In genomic region chr16:30896203-30896889, GRCh38 we compare ENCODE assay signal across 8 cellular contexts. TPM values are rescaled to one million over a fixed set of nuclear protein-coding genes. Genes with fewer than 3 reads are reported as not detected.
A peak's percentile ranks its signal among the peaks of the same experiment; 100 is the strongest.
DNase-seq lines count a peak whose midpoint lies in the region; ATAC-seq and TF ChIP-seq lines count a peak whose summit lies in the region.

A gene with protein sequence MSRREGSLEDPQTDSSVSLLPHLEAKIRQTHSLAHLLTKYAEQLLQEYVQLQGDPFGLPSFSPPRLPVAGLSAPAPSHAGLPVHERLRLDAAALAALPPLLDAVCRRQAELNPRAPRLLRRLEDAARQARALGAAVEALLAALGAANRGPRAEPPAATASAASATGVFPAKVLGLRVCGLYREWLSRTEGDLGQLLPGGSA (plus strand): TSS chr16:30896614. CDS start chr16:30896644, 30 bp downstream.

- ATAC-seq in activated CD8-positive, alpha-beta memory T cell treated with anti-CD3 and anti-CD28 coated beads, Interleukin-2, amount 10 ng/mL, durations not matched to agents 7 days and 5 days = no peak
- ATAC-seq in esophagus mucosa (peak; percentile 38), upper lobe of right lung (peak; percentile 73), HG03342 (IDR thresholded peaks at IDR 0.05; ENCODE audit: unreplicated experiment) (no peak)

- H3K9me3 Mint-ChIP-seq in activated CD8-positive, alpha-beta memory T cell treated with anti-CD3 and anti-CD28 coated beads, Interleukin-2, amount 10 ng/mL, durations not matched to agents 7 days and 5 days (ENCODE audit: low read depth) = no peaks in the 10 kb centered on the region

- H3K27me3 ChIP-seq in mononuclear cell (ENCODE audit: insufficient read depth, low read length) = no peaks in the 10 kb centered on the region
- no peaks in the 10 kb centered on the region for H3K27me3 ChIP-seq in upper lobe of right lung

- H3K27ac ChIP-seq in upper lobe of right lung = peak within 1 kb of the TSS; percentile 96

- peak; percentile 44 for DNase-seq in activated CD8-positive, alpha-beta memory T cell treated with anti-CD3 and anti-CD28 coated beads, Interleukin-2, amount 10 ng/mL, durations not matched to agents 7 days and 5 days
- no peak for DNase-seq in activated CD8-positive, alpha-beta memory T cell treated with anti-CD3 and anti-CD28 coated beads, Interleukin-2, amount 50 U/mL, for 48 hours
- DNase-seq in T1000 (lab: John Stamatoyannopoulos, UW) = peak; percentile 69
- peak; percentile 88 for DNase-seq in upper lobe of right lung
- DNase-seq in erythroblast (lab: John Stamatoyannopoulos, UW) = no peak

- H3K36me3 Mint-ChIP-seq in activated CD8-positive, alpha-beta memory T cell treated with anti-CD3 and anti-CD28 coated beads, Interleukin-2, amount 10 ng/mL, durations not matched to agents 7 days and 5 days = peaks cover 4% of the 10 kb centered on the region

- H3K27me3 Mint-ChIP-seq in activated CD8-positive, alpha-beta memory T cell treated with anti-CD3 and anti-CD28 coated beads, Interleukin-2, amount 10 ng/mL, durations not matched to agents 7 days and 5 days = no peaks in the 10 kb centered on the region

- peak within 1 kb of the TSS; percentile 78 for H3K27ac Mint-ChIP-seq in activated CD8-positive, alpha-beta memory T cell treated with anti-CD3 and anti-CD28 coated beads, Interleukin-2, amount 10 ng/mL, durations not matched to agents 7 days and 5 days

- H3K4me3 ChIP-seq in mononuclear cell (ENCODE audit: low read length) (peak within 1 kb of the TSS; percentile 29), upper lobe of right lung (peak within 1 kb of the TSS; percentile 61)

- H3K4me3 Mint-ChIP-seq in activated CD8-positive, alpha-beta memory T cell treated with anti-CD3 and anti-CD28 coated beads, Interleukin-2, amount 10 ng/mL, durations not matched to agents 7 days and 5 days = peak within 1 kb of the TSS; percentile 55

- TF ChIP-seq CTCF in upper lobe of right lung (IDR thresholded peaks at IDR 0.05) = no peak

- intact Hi-C loops in upper lobe of right lung (cut with DNase I) = no loop called here

- no peak for TF ChIP-seq POLR2A in erythroblast (IDR thresholded peaks at IDR 0.05; ENCODE audit: low read length)

- H3K4me1 ChIP-seq in mononuclear cell (ENCODE audit: insufficient read depth, low read length) (peaks cover 50% of the 10 kb centered on the region), upper lobe of right lung (peaks cover 42% of the 10 kb centered on the region)

- peaks cover 50% of the 10 kb centered on the region for H3K4me1 Mint-ChIP-seq in activated CD8-positive, alpha-beta memory T cell treated with anti-CD3 and anti-CD28 coated beads, Interleukin-2, amount 10 ng/mL, durations not matched to agents 7 days and 5 days

- CTCF ChIA-PET in activated CD8-positive, alpha-beta memory T cell treated with anti-CD3 and anti-CD28 coated beads, Interleukin-2, amount 10 ng/mL, durations not matched to agents 7 days and 5 days (lab: Charles Lee) = interaction anchor here (0.6 to 1.1 kb wide), 3 partner anchors 22 to 52 kb away, joined by 3 to 5 read pairs (median 3); no protein-coding TSS in a partner anchor

- no peaks in the 10 kb centered on the region for H3K9me3 ChIP-seq in mononuclear cell (ENCODE audit: low read depth, low read length)
- H3K9me3 ChIP-seq in upper lobe of right lung = no peaks in the 10 kb centered on the region

- H3K36me3 ChIP-seq in upper lobe of right lung = peaks cover 4% of the 10 kb centered on the region

RNA-seq across cellular contexts. Expression of the gene that starts here (rescaled TPM):
- total RNA-seq in activated CD8-positive, alpha-beta memory T cell treated with anti-CD3 and anti-CD28 coated beads, Interleukin-2, amount 10 ng/mL, durations not matched to agents 7 days and 5 days = under 1 TPM; 0.35 to 0.47 TPM
- 2.3 TPM for total RNA-seq in esophagus mucosa
- total RNA-seq in mononuclear cell = 0.21 TPM
- total RNA-seq in upper lobe of right lung = 9.3 TPM

Comparison
In these comparisons a context has a peak if more than half of its experiments do, and no peak if none do; other contexts are left out.
1. Peak in DNase-seq in activated CD8-positive, alpha-beta memory T cell treated with anti-CD3 and anti-CD28 coated beads, Interleukin-2, amount 10 ng/mL, durations not matched to agents 7 days and 5 days; RNA of the gene not detected or under 1 TPM.
2. ATAC-seq: peak in esophagus mucosa (single experiment) and upper lobe of right lung (single experiment); none in activated CD8-positive, alpha-beta memory T cell treated with anti-CD3 and anti-CD28 coated beads, Interleukin-2, amount 10 ng/mL, durations not matched to agents 7 days and 5 days (single experiment) and HG03342 (single experiment).
3. DNase-seq: peak in T1000 (single experiment) and upper lobe of right lung (single experiment); none in activated CD8-positive, alpha-beta memory T cell treated with anti-CD3 and anti-CD28 coated beads, Interleukin-2, amount 50 U/mL, for 48 hours (single experiment) and erythroblast (0 of 2).